ENCODE assay signal across 23 cellular contexts in the genomic region with DNA sequence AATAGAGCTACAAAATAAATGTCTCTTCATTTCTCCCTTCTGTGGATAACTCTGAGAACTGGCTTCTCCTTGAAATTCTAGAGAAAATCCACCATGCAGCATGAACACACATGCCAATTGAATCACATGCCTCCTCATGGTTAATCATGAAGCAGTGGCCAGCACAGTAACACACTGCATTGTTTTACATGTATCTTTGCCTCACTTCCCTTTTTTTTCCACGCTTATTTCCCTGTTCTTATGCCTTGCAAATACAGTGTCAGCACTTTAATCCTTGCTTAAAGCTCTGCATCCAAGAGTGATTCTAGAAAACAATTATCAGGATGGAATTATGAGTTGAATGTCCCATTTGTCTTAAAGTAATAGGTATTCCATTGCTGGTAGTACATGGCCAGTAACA. TPM values are rescaled to one million over a fixed set of nuclear protein-coding genes. Genes with fewer than 3 reads are reported as not detected.
DNase-seq lines count a peak whose midpoint lies in the region; ATAC-seq, FAIRE-seq and TF ChIP-seq lines count a peak whose summit lies in the region.
"Had no signal": no experiment of that assay in that cellular context is flagged by ENCODE, and none has a peak within 500 bp of the region (broad histone marks: within the 10 kb centered on the region; RNA-seq: fewer than 3 reads in every experiment).

No MANE protein-coding gene starts in this region.

- in situ Hi-C loops in KBM-7 (cut with MboI; ENCODE audit: low pct_unique_long_range_greater_than_20kb, low sequenced_read_pairs): no loop called here

- no peak for TF ChIP-seq POLR2A in GM12892 (IDR thresholded peaks at IDR 0.05; ENCODE audit: low read depth, low read length)

- ATAC-seq in GM18870 (IDR thresholded peaks at IDR 0.05; ENCODE audit: unreplicated experiment): no peak
- ATAC-seq: sciatic nerve, T-cell had no signal

- H3K27ac ChIP-seq in epithelial cell of prostate: peak overlapping the region; percentile 5
- H3K27ac ChIP-seq: KMS-11, left ventricle myocardium inferior, pancreas, testis, vagina had no signal

- DNase-seq in AML-193 (lab: John Stamatoyannopoulos, UW) (peak; percentile 27 to 31), KBM-7 (peak; percentile 60), OCI-M1 (lab: John Stamatoyannopoulos, UW) (peak; percentile 37), epithelial cell of prostate (ENCODE audit: low read depth, low spot score) (no peak), GM19240 (ENCODE audit: insufficient read length, low spot score) (no peak), GM12892 (ENCODE audit: insufficient read length) (no peak)
- no peak for DNase-seq in stimulated activated CD4-positive, alpha-beta T cell treated with anti-CD3 and anti-CD28 coated beads, Interleukin-2, amount 100 ng/mL, for 48 hours
- DNase-seq: activated CD4-positive, alpha-beta T cell treated with anti-CD3 and anti-CD28 coated beads for 48 hours; activated T-cell treated with anti-CD3 and anti-CD28 coated beads, Interleukin-2, amount 50 U/mL, for 24 hours; C1 segment of cervical spinal cord; Calu3; left ventricle myocardium inferior; NCI-H1092; NCI-H1930; pancreas; stimulated activated naive CD4-positive, alpha-beta T cell treated with Interleukin-2 at 50 U/mL for 16 hours; T-cell; testis had no signal

- no peak for FAIRE-seq in GM12892 (lab: Jason Lieb, UNC)
- FAIRE-seq: colon, pancreas had no signal

RNA-seq across cellular contexts. Expression of a gene that starts 50.3 kb away (rescaled TPM):
- not detected for polyA plus RNA-seq in GM12892 (2012; ENCODE audit: missing spikeins)

Comparison
In these comparisons a context has a peak if more than half of its experiments do, and no peak if none do; other contexts are left out.
1. DNase-seq: peak in AML-193 (2 of 2), KBM-7 (single experiment) and OCI-M1 (single experiment); none in epithelial cell of prostate (single experiment), GM19240 (single experiment), GM12892 (single experiment) and stimulated activated CD4-positive, alpha-beta T cell treated with anti-CD3 and anti-CD28 coated beads, Interleukin-2, amount 100 ng/mL, for 48 hours (0 of 2).